Comparison of ENCODE assay signal across 8 cellular contexts in the genomic region with DNA sequence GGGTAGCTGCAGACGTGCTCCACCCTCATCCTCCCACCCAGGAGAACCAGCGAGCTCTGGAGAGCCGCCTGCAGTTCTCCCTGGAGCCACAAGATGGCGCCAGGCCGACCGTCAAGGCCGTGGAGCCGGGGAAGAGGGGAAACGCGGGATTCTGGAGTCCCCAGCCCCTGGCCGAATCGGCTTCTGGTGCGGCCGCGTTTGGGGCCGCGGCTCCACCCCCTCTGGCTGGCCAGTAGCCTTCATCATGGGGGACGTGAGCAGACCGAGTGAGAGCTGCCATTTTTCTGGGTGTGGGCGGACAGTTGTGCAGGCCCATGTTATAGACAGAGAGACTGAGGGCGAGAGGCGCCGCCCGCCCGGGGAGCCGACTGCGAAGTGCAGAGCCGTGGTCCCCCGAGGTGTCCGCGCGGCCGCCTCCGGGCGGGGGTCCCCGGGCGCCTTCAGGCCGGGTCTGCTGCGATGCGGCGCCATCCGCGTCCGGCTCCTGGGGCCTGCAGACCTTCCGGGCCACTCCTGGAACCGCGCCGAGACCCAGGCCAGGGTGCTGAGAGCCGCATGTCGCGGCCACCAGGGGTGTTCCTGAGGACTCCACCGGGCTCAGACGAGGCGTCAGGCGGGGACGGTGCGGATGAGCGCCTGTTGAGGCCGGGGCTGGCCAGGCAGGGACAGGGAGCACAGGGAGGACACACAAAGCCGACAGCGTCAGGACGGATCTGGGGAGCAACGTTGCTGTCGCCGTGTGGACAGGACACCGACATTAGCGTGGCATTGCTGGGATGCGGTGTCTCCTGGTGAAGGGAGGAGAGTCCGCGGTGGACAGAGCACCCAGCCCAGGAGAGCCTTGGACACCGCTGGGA.
A peak's percentile ranks its signal among the peaks of the same experiment; 100 is the strongest.
DNase-seq lines count a peak whose midpoint lies in the region; ATAC-seq and TF ChIP-seq lines count a peak whose summit lies in the region.

No MANE protein-coding gene starts in this region.

- CTCF ChIA-PET in HCT116 (lab: Charles Lee): interaction anchor here (0.6 to 1.0 kb wide), 6 partner anchors 12 to 1187 kb away, joined by 3 to 7 read pairs (median 3); no protein-coding TSS in a partner anchor

- no peak for TF ChIP-seq POLR2A in HCT116 (IDR thresholded peaks at IDR 0.05; ENCODE audit: borderline replicate concordance, extremely low read depth, insufficient read depth, insufficient read length)

- H3K4me1 Mint-ChIP-seq in activated CD4-positive, alpha-beta T cell treated with anti-CD3 and anti-CD28 coated beads, Interleukin-2, amount 10 ng/mL, durations not matched to agents 24 days and 14 days: peaks cover 12% of the 10 kb centered on the region

- BruUV-seq in HCT116 (replicated peaks; lab: Mats Ljungman, UMichigan): no TSS peak

- TF ChIP-seq CTCF in HCT116 (IDR thresholded peaks at IDR 0.05 in 2 of 3, conservative IDR thresholded peaks at IDR 0.05 in 1 of 3; ENCODE audit: borderline replicate concordance in 1 of 3, insufficient read depth in 1 of 3, low read depth in 2 of 3, low read length in 2 of 3) (peak; percentile 68 to 100 (median 98)), lung (IDR thresholded peaks at IDR 0.05; ENCODE audit: control extremely low read depth, extremely low read depth) (peak; percentile 64)

- no peaks in the 10 kb centered on the region for H3K9me3 ChIP-seq in HCT116 (ENCODE audit: control insufficient read depth in 1 of 2, insufficient read depth in 1 of 2, low read depth in 1 of 2, low read length in 2 of 2)
- no peaks in the 10 kb centered on the region for H3K9me3 ChIP-seq in lung (ENCODE audit: control insufficient read depth in 2 of 2, insufficient read depth in 1 of 2, low read length in 1 of 2)

- H2AFZ ChIP-seq in HCT116 (ENCODE audit: low read depth, low read length, poor library complexity, severe bottlenecking): no peak overlapping the region

- WGBS in lung, 2 donors: 30 to 34% methylated on average over 57 to 71 of the region's 71 CpGs

- no peaks in the 10 kb centered on the region for H3K4me1 ChIP-seq in HCT116 (ENCODE audit: control insufficient read depth in 1 of 2, insufficient read depth in 2 of 2, low read length in 2 of 2)
- peaks cover 5 to 16% of the 10 kb centered on the region in 2 donors for H3K4me1 ChIP-seq in lung (ENCODE audit: control insufficient read depth in 2 of 2, insufficient read depth in 2 of 2, low read length in 2 of 2)

- H3K36me3 Mint-ChIP-seq in activated CD4-positive, alpha-beta T cell treated with anti-CD3 and anti-CD28 coated beads, Interleukin-2, amount 10 ng/mL, durations not matched to agents 24 days and 14 days (ENCODE audit: low read depth): no peaks in the 10 kb centered on the region

- ATAC-seq in HCT116: peak; percentile 92
- ATAC-seq in lung (ENCODE audit: insufficient read depth, low FRiP score): peak; percentile 82
- no peak for ATAC-seq in HG02840 (IDR thresholded peaks at IDR 0.05; ENCODE audit: low FRiP score, unreplicated experiment)

- H3K27ac Mint-ChIP-seq in activated CD4-positive, alpha-beta T cell treated with anti-CD3 and anti-CD28 coated beads, Interleukin-2, amount 10 ng/mL, durations not matched to agents 24 days and 14 days: no peak overlapping the region

- H3K4me3 ChIP-seq in HCT116 (replicated peaks in 1 of 2; ENCODE audit: low read depth in 1 of 2, low read length in 2 of 2) (no peak overlapping the region), lung (no peak overlapping the region)

- intact Hi-C loops in HCT116 (cut with micrococcal nuclease): loop anchor here (1.0 to 5.0 kb wide), 3 partner anchors 660 to 1185 kb away; no protein-coding TSS in a partner anchor
- intact Hi-C loops in activated CD4-positive, alpha-beta T cell treated with anti-CD3 and anti-CD28 coated beads, Interleukin-2, amount 10 ng/mL, durations not matched to agents 24 days and 14 days (cut with micrococcal nuclease): loop anchor here (5.0 kb wide), 2 partner anchors 415 to 660 kb away; no protein-coding TSS in a partner anchor

- DNase-seq in ELR (ENCODE audit: low read depth) (peak; percentile 30), HCT116 (ENCODE audit: low read depth, low spot score) (peak; percentile 54), NCI-H2029 (lab: John Stamatoyannopoulos, UW) (peak; percentile 59), lung (ENCODE audit: low spot score) (peak; percentile 78)
- peak; percentile 90 for DNase-seq in activated CD4-positive, alpha-beta T cell treated with anti-CD3 and anti-CD28 coated beads, Interleukin-2, amount 10 ng/mL, durations not matched to agents 24 days and 14 days
- peak; percentile 26 for DNase-seq in effector CD4-positive, alpha-beta T cell
- peak; percentile 27 for DNase-seq in stimulated activated CD8-positive, alpha-beta memory T cell treated with anti-CD3 and anti-CD28 coated beads, Interleukin-12 subunit alpha, Interleukin-12 subunit beta, amount 100 ng/mL, for 1 hour (ENCODE audit: low read depth)

- peaks cover 17% of the 10 kb centered on the region for H3K27me3 Mint-ChIP-seq in activated CD4-positive, alpha-beta T cell treated with anti-CD3 and anti-CD28 coated beads, Interleukin-2, amount 10 ng/mL, durations not matched to agents 24 days and 14 days

- H3K27ac ChIP-seq in HCT116 (ENCODE audit: low read depth, low read length) (no peak overlapping the region), lung (ENCODE audit: low read depth in 1 of 2, low read length in 1 of 2) (no peak overlapping the region)

- peak overlapping the region; percentile 31; the same call in 1 of the 2 replicates for H3K4me2 ChIP-seq in HCT116 (ENCODE audit: low read length)

- peak; percentile 69 for TF ChIP-seq RAD21 in HCT116 (IDR thresholded peaks at IDR 0.05; ENCODE audit: low read depth)

- POLR2A ChIA-PET in HCT116 (lab: Charles Lee): no interaction called here

- 0 out of 2 replicates have a peak, but pooled peaks cover 11% of the 10 kb centered on the region for H3K27me3 ChIP-seq in HCT116 (ENCODE audit: insufficient read depth, low read length)
- H3K27me3 ChIP-seq in lung (ENCODE audit: control insufficient read depth, insufficient read depth): no peaks in the 10 kb centered on the region

- RAD21 ChIA-PET in HCT116 (lab: Charles Lee; ENCODE audit: low non-redundant PET in 1 of 2, low total read pairs in 2 of 2, uncharacterized antibody in 2 of 2, unreplicated experiment in 2 of 2): interaction anchor here in 1 of 2 experiments (0.6 kb wide), 1 partner anchor 136 kb away, joined by 3 read pairs; no protein-coding TSS in a partner anchor

- H3K9ac ChIP-seq in HCT116 (ENCODE audit: low read length): no peak overlapping the region

- H3K9me2 ChIP-seq in HCT116 (ENCODE audit: insufficient read depth): no peaks in the 10 kb centered on the region

- H3K36me3 ChIP-seq in HCT116 (ENCODE audit: control insufficient read depth in 1 of 2, insufficient read depth in 2 of 2, low read length in 2 of 2) (no peaks in the 10 kb centered on the region), lung (ENCODE audit: control insufficient read depth in 2 of 2, insufficient read depth in 2 of 2, low read length in 2 of 2) (no peaks in the 10 kb centered on the region)

- no peaks in the 10 kb centered on the region for H3K9me3 Mint-ChIP-seq in activated CD4-positive, alpha-beta T cell treated with anti-CD3 and anti-CD28 coated beads, Interleukin-2, amount 10 ng/mL, durations not matched to agents 24 days and 14 days

- H4K20me1 ChIP-seq in HCT116 (ENCODE audit: insufficient read depth): no peaks in the 10 kb centered on the region

- H3K79me2 ChIP-seq in HCT116 (ENCODE audit: insufficient read depth, low read length): no peaks in the 10 kb centered on the region

- H3K4me3 Mint-ChIP-seq in activated CD4-positive, alpha-beta T cell treated with anti-CD3 and anti-CD28 coated beads, Interleukin-2, amount 10 ng/mL, durations not matched to agents 24 days and 14 days: peak overlapping the region; percentile 72

TF ChIP-seq in HCT116, 20 proteins besides CTCF, POLR2A, EP300 and RAD21:
- TF ChIP-seq POLR2AphosphoS5 (IDR thresholded peaks at IDR 0.05; ENCODE audit: low read depth, low read length) (no peak), EZH2 (IDR thresholded peaks at IDR 0.05) (no peak), CBX3 (IDR thresholded peaks at IDR 0.05; ENCODE audit: low read depth) (no peak), ZFX (IDR thresholded peaks at IDR 0.05) (no peak), SIN3A (IDR thresholded peaks at IDR 0.05; ENCODE audit: low read depth) (no peak), CEBPB (IDR thresholded peaks at IDR 0.05; ENCODE audit: low read depth) (no peak), YY1 (IDR thresholded peaks at IDR 0.05; ENCODE audit: extremely low read depth, insufficient replicate concordance, low read depth, low read length) (no peak), SRF (IDR thresholded peaks at IDR 0.05; ENCODE audit: low read depth) (no peak), EZH2phosphoT487 (IDR thresholded peaks at IDR 0.05; ENCODE audit: borderline replicate concordance) (no peak), FOSL1 (IDR thresholded peaks at IDR 0.05; ENCODE audit: low read depth) (no peak)
- TF ChIP-seq, protein P1, sequence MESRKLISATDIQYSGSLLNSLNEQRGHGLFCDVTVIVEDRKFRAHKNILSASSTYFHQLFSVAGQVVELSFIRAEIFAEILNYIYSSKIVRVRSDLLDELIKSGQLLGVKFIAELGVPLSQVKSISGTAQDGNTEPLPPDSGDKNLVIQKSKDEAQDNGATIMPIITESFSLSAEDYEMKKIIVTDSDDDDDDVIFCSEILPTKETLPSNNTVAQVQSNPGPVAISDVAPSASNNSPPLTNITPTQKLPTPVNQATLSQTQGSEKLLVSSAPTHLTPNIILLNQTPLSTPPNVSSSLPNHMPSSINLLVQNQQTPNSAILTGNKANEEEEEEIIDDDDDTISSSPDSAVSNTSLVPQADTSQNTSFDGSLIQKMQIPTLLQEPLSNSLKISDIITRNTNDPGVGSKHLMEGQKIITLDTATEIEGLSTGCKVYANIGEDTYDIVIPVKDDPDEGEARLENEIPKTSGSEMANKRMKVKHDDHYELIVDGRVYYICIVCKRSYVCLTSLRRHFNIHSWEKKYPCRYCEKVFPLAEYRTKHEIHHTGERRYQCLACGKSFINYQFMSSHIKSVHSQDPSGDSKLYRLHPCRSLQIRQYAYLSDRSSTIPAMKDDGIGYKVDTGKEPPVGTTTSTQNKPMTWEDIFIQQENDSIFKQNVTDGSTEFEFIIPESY (IDR thresholded peaks at IDR 0.05; ENCODE audit: extremely low read depth, insufficient replicate concordance, low read length): no peak
- TF ChIP-seq, protein P2, sequence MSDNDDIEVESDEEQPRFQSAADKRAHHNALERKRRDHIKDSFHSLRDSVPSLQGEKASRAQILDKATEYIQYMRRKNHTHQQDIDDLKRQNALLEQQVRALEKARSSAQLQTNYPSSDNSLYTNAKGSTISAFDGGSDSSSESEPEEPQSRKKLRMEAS (IDR thresholded peaks at IDR 0.05): no peak

Comparison
In these comparisons a context has a peak if more than half of its experiments do, and no peak if none do; other contexts are left out.
1. DNase-seq: peak in every context shown above with its lines; median percentile 90 in activated CD4-positive, alpha-beta T cell treated with anti-CD3 and anti-CD28 coated beads, Interleukin-2, amount 10 ng/mL, durations not matched to agents 24 days and 14 days; 78 in lung; 59 in NCI-H2029; 54 in HCT116; 30 in ELR; 27 in stimulated activated CD8-positive, alpha-beta memory T cell treated with anti-CD3 and anti-CD28 coated beads, Interleukin-12 subunit alpha, Interleukin-12 subunit beta, amount 100 ng/mL, for 1 hour; 26 in effector CD4-positive, alpha-beta T cell.